1 cellular context compared by ENCODE assay signal in genomic region chr5:132963175-132964104, GRCh38.
TF ChIP-seq lines count a peak whose summit lies in the region.

Gene AFF4 (minus strand): TSS chr5:132963634. CDS start chr5:132937189, 26,445 bp downstream.

TF ChIP-seq in GM23338, 12 proteins besides CTCF, POLR2A, EP300 and RAD21 (continued from another document):
- no peak for TF ChIP-seq ZNF462 (CRISPR knock-in tag; IDR thresholded peaks at IDR 0.05)
- no peak for TF ChIP-seq EZH2 (IDR thresholded peaks at IDR 0.05; ENCODE audit: low read depth, unreplicated experiment)
- no peak for TF ChIP-seq ZNF331 (CRISPR knock-in tag; IDR thresholded peaks at IDR 0.05; ENCODE audit: low read depth)
- TF ChIP-seq JUNB (IDR thresholded peaks at IDR 0.05; ENCODE audit: unreplicated experiment): no peak
- TF ChIP-seq STAT1 (IDR thresholded peaks at IDR 0.05; ENCODE audit: unreplicated experiment): no peak
- TF ChIP-seq, protein P1, sequence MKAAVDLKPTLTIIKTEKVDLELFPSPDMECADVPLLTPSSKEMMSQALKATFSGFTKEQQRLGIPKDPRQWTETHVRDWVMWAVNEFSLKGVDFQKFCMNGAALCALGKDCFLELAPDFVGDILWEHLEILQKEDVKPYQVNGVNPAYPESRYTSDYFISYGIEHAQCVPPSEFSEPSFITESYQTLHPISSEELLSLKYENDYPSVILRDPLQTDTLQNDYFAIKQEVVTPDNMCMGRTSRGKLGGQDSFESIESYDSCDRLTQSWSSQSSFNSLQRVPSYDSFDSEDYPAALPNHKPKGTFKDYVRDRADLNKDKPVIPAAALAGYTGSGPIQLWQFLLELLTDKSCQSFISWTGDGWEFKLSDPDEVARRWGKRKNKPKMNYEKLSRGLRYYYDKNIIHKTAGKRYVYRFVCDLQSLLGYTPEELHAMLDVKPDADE (IDR thresholded peaks at IDR 0.05): peak; percentile 16; the same call in 1 of the 2 replicates
- TF ChIP-seq ZNF114 (CRISPR knock-in tag; IDR thresholded peaks at IDR 0.05): no peak
